Comparison of ENCODE assay signal across 1 cellular context in genomic region chr20:3786665-3787639, GRCh38.
A peak's percentile ranks its signal among the peaks of the same experiment; 100 is the strongest.
TF ChIP-seq lines count a peak whose summit lies in the region.

Gene CENPB, minus strand, starts transcription at chr20:3786740. Its CDS starts 257 bp downstream, at chr20:3786483.

TF ChIP-seq in K562, 482 proteins besides CTCF, POLR2A, EP300 and RAD21 (continued from another document and continues in another):
- TF ChIP-seq VEZF1 (CRISPR knock-in tag; IDR thresholded peaks at IDR 0.05) (peak; percentile 95), SPI1 (IDR thresholded peaks at IDR 0.05; ENCODE audit: borderline replicate concordance, low read depth, low read length) (peak; percentile 35; the same call in 1 of the 2 replicates), C11orf30 (IDR thresholded peaks at IDR 0.05; ENCODE audit: low read depth) (no peak), CCNT2 (IDR thresholded peaks at IDR 0.05; ENCODE audit: borderline replicate concordance, extremely low read depth, insufficient read length, low read depth, low read length) (peak; percentile 31), GMEB1 (CRISPR knock-in tag; IDR thresholded peaks at IDR 0.05) (0 out of 2 replicates have a peak, but pooled peaks have one; percentile 9), SMARCE1 (IDR thresholded peaks at IDR 0.05) (no peak), TAF1 (IDR thresholded peaks at IDR 0.05; ENCODE audit: control insufficient read depth, extremely low read depth, insufficient read depth, low read length, severe bottlenecking) (no peak), CXXC5 (CRISPR knock-in tag; IDR thresholded peaks at IDR 0.05) (peak; percentile 58), ZBTB43 (CRISPR knock-in tag; IDR thresholded peaks at IDR 0.05) (no peak), FOSL1 (tag; conservative IDR thresholded peaks at IDR 0.05) (peak; percentile 36; the same call in 1 of the 2 replicates), POLR3G (IDR thresholded peaks at IDR 0.05; ENCODE audit: extremely low read depth, insufficient read length, insufficient replicate concordance) (no peak), CTBP1 (IDR thresholded peaks at IDR 0.05; ENCODE audit: borderline replicate concordance) (no peak), HDAC2 (IDR thresholded peaks at IDR 0.05) (no peak), CUX1 (CRISPR knock-in tag; IDR thresholded peaks at IDR 0.05) (no peak), YBX1 (IDR thresholded peaks at IDR 0.05) (no peak), ZNF511 (CRISPR knock-in tag; IDR thresholded peaks at IDR 0.05) (no peak), CBX3 (IDR thresholded peaks at IDR 0.05; ENCODE audit: borderline replicate concordance in 1 of 2, low read length in 2 of 2) (no peak), ZBED1 (IDR thresholded peaks at IDR 0.05) (no peak), ARNT (IDR thresholded peaks at IDR 0.05) (no peak), WHSC1 (IDR thresholded peaks at IDR 0.05; ENCODE audit: low read length) (no peak), E2F6 (IDR thresholded peaks at IDR 0.05; ENCODE audit: borderline replicate concordance in 1 of 2, extremely low read depth in 1 of 2, insufficient read depth in 1 of 2, insufficient read length in 1 of 2, low read depth in 1 of 2, low read length in 1 of 2, poor library complexity in 1 of 2, severe bottlenecking in 1 of 2) (peak in 1 of 2 experiments; percentile 83), OTX1 (CRISPR knock-in tag; IDR thresholded peaks at IDR 0.05) (no peak), FOXJ3 (CRISPR knock-in tag; IDR thresholded peaks at IDR 0.05) (no peak), HOXB6 (CRISPR knock-in tag; IDR thresholded peaks at IDR 0.05; ENCODE audit: borderline replicate concordance) (no peak), TBP (optimal IDR thresholded peaks at IDR 0.05; ENCODE audit: low read depth, low read length) (no peak), CTCFL (IDR thresholded peaks at IDR 0.05; ENCODE audit: borderline replicate concordance, insufficient read depth, low read depth, low read length, poor library complexity, severe bottlenecking) (peak; percentile 74), GATAD2A (IDR thresholded peaks at IDR 0.05) (no peak), ZNF740 (CRISPR knock-in tag; IDR thresholded peaks at IDR 0.05) (no peak), ZNF740 (tag; IDR thresholded peaks at IDR 0.05) (0 out of 4 replicates have a peak, but pooled peaks of 1 of the 2 experiments have one; percentile 44), AFF4 (CRISPR knock-in tag; IDR thresholded peaks at IDR 0.05) (no peak), GABPA (tag; conservative IDR thresholded peaks at IDR 0.05; ENCODE audit: low read depth) (peak; percentile 42), KLF6 (CRISPR knock-in tag; IDR thresholded peaks at IDR 0.05; ENCODE audit: borderline replicate concordance) (no peak), HEY1 (CRISPR knock-in tag; IDR thresholded peaks at IDR 0.05; ENCODE audit: borderline replicate concordance) (no peak), ZNF830 (CRISPR knock-in tag; IDR thresholded peaks at IDR 0.05) (no peak), CC2D1A (IDR thresholded peaks at IDR 0.05) (no peak), PKNOX1 (IDR thresholded peaks at IDR 0.05) (no peak), RBM22 (IDR thresholded peaks at IDR 0.05; ENCODE audit: low read depth, low read length, poor library complexity, severe bottlenecking) (no peak), RB1 (IDR thresholded peaks at IDR 0.05; ENCODE audit: low read depth) (peak; percentile 65; the same call in 1 of the 2 replicates), DNMT1 (IDR thresholded peaks at IDR 0.05) (no peak), ZZZ3 (IDR thresholded peaks at IDR 0.05) (no peak), ZNF586 (CRISPR knock-in tag; conservative IDR thresholded peaks at IDR 0.05) (no peak), ELF1 (tag; IDR thresholded peaks at IDR 0.05) (peak; percentile 61; the same call in 1 of the 2 replicates), JUNB (CRISPR knock-in tag; conservative IDR thresholded peaks at IDR 0.05) (no peak), CBX1 (IDR thresholded peaks at IDR 0.05; ENCODE audit: low read depth) (no peak), TEAD4 (IDR thresholded peaks at IDR 0.05; ENCODE audit: low read length) (0 out of 2 replicates have a peak, but pooled peaks have one; percentile 9), TEAD4 (CRISPR knock-in tag; IDR thresholded peaks at IDR 0.05; ENCODE audit: borderline replicate concordance) (no peak), NONO (IDR thresholded peaks at IDR 0.05; ENCODE audit: low read depth in 2 of 2, low read length in 1 of 2) (no peak), MEF2A (IDR thresholded peaks at IDR 0.05; ENCODE audit: control insufficient read depth, low read depth, low read length) (no peak)
